Comparison of ENCODE assay signal across 3 cellular contexts in genomic region chr1:75810113-75810512, GRCh38. TPM values are rescaled to one million over a fixed set of nuclear protein-coding genes. Genes with fewer than 3 reads are reported as not detected.
"Had no signal": no experiment of that assay in that cellular context is flagged by ENCODE, and none has a peak within 500 bp of the region (broad histone marks: within the 10 kb centered on the region; RNA-seq: fewer than 3 reads in every experiment).

No MANE protein-coding gene starts in this region.

RNA-seq across cellular contexts. Expression of gene MSH4, which starts 13.4 kb away (rescaled TPM):
- total RNA-seq: ascending aorta, body of pancreas had no signal
- polyA plus RNA-seq: cardiac muscle cell had no signal
